Comparison of ENCODE assay signal across 22 cellular contexts in the genomic region with DNA sequence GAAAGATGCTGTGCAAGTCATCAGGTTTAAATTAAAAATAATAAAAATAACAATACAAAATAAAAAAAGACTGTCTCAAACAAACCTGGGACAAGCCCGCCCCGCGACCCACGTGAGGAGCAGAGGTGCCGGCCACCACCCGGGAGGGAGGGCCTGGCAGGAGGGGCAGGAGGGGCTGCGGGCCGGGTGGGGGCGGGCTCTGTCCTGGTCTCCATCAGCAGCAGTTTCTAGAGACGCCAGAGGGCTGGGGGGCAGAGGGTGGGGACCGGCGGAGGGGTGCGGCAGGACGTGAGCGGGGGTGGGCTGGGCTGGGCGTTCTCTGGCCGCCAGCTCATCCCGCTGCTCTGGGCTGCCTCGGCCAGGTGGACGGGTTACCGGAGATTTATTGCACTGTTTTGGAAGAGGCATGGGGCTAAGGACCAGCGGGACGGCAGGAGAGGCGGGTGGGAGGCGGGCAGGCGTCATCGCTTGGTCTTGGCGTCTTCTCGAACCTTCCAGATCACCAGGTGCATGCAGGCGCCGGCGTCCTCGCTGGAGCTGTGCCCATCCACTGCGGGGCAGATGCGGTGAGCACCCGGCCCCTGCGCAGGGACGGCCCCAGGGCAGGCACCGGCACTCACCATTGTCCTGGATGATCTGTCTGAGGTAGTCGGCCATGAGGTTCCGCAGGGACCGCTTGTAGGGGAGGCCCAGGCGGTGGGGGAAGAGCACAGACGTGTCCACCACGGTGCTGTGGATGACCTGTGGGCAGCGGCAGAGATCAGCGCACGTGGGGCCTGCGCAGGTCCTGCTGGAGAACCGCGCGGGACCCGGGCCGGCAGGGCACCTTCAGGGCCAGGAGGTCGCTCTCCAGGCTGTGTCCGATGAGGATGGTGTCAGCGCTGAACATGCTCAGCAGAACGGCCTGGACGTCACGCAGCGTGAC.
"Had no signal": no experiment of that assay in that cellular context is flagged by ENCODE, and none has a peak within 500 bp of the region (broad histone marks: within the 10 kb centered on the region; RNA-seq: fewer than 3 reads in every experiment).

No MANE protein-coding gene starts in this region.

- H3K9me3 Mint-ChIP-seq: central memory CD8-positive, alpha-beta T cell; immature natural killer cell; naive B cell; nephron had no signal

- H3K27me3 ChIP-seq: dorsolateral prefrontal cortex, esophagus muscularis mucosa, gastrocnemius medialis, left lung, sigmoid colon, testis, transverse colon had no signal

- H3K4me3 ChIP-seq: dorsolateral prefrontal cortex, esophagus muscularis mucosa, gastrocnemius medialis, left lung, lower lobe of right lung, psoas muscle, sigmoid colon, skin epidermis, testis, transverse colon had no signal

- FAIRE-seq: keratinocyte had no signal

- H3K27me3 Mint-ChIP-seq: central memory CD8-positive, alpha-beta T cell; naive B cell had no signal

- H3K79me2 ChIP-seq: parathyroid adenoma had no signal

- DNase-seq: cortex of kidney; dorsolateral prefrontal cortex; effector CD8-positive, alpha-beta T cell; gastrocnemius medialis; immature natural killer cell; lower lobe of right lung; mesenchymal stem cell; midbrain; naive B cell; psoas muscle; sigmoid colon; stimulated activated CD4-positive, alpha-beta T cell treated with anti-CD3 and anti-CD28 coated beads, Interleukin-12 subunit alpha, Interleukin-12 subunit beta, amount 100 ng/mL, for 4 hours; stimulated activated naive CD4-positive, alpha-beta T cell treated with Interleukin-2 at 50 U/mL for 16 hours; testis; transverse colon had no signal

- H3K9ac ChIP-seq: parathyroid adenoma had no signal

- H3K27ac ChIP-seq: dorsolateral prefrontal cortex, esophagus muscularis mucosa, gastrocnemius medialis, left lung, lower lobe of right lung, parathyroid adenoma, psoas muscle, sigmoid colon, skin epidermis, testis, transverse colon had no signal

- H3K27ac Mint-ChIP-seq: immature natural killer cell, nephron had no signal

- H3K4me3 Mint-ChIP-seq: central memory CD8-positive, alpha-beta T cell; immature natural killer cell; naive B cell; nephron had no signal

- H2AFZ ChIP-seq: parathyroid adenoma had no signal

- H3K9me3 ChIP-seq: esophagus muscularis mucosa, gastrocnemius medialis, left lung, lower lobe of right lung, psoas muscle, sigmoid colon, testis, transverse colon had no signal
